Comparison of ENCODE assay signal across 11 cellular contexts in the genomic region with DNA sequence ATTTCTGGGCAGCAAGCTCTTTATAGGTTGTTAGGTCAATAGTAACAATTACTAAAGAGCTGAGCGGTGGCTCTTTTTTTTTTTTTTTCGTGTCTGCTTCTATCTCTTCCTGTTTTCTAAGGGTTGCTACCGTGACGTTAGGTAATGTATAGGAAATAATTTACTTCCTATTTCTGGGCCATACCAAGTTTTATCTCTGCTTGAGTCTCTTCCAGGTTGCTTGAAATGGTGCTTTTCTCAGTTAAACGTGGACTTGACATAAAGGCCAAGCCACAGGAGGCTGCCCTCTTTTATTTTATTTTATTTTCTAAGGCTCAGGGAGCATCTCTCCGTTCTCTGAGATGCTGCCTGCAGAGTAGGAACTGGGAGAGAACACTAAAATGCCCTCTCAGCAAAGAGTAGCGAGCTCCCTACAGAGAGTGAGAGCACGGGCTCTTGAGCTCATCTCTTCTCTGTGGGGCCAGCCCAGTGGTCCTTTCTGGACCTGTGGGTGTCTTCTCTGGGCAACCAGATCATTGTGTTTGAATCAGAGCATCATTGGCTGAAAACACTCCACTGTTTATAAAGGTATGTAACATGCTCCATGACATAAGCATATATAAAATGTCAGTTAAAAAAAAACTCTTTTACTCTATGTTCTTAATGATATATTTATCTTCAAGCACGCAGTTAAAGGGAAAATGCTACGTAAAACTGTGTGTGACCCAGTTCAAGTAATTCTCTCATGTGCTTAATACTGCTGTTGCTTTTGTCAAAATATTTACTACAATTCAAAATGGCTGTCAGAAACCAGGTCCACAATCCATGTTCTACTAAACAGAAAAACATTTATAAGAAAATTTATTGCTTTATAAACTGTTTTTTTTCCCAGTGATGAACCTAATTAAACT. TPM values are rescaled to one million over a fixed set of nuclear protein-coding genes. Genes with fewer than 3 reads are reported as not detected.
DNase-seq lines count a peak whose midpoint lies in the region; ATAC-seq and TF ChIP-seq lines count a peak whose summit lies in the region.
"Had no signal": no experiment of that assay in that cellular context is flagged by ENCODE, and none has a peak within 500 bp of the region (broad histone marks: within the 10 kb centered on the region; RNA-seq: fewer than 3 reads in every experiment).

A gene (plus strand): TSS at position 181 of the 890 bp plus-strand sequence. CDS start 27,199 bp downstream, outside the sequence.

- H3K27me3 ChIP-seq in gastrocnemius medialis: peaks cover 0 to 3% (median 0%) of the 10 kb centered on the region in 3 donors

- in situ Hi-C loops in gastrocnemius medialis (cut with MboI; ENCODE audit: low sequenced_read_pairs in 4 of 4): no loop called here

- H3K4me3 ChIP-seq in gastrocnemius medialis: no peak within 1 kb of the TSS

- peaks cover 93% of the 10 kb centered on the region for H3K4me1 Mint-ChIP-seq in central memory CD8-positive, alpha-beta T cell

- peak within 1 kb of the TSS; percentile 99 for H3K4me3 Mint-ChIP-seq in central memory CD8-positive, alpha-beta T cell
- H3K4me3 Mint-ChIP-seq: dendritic cell treated with granulocyte-macrophage colony-stimulating factor and Interleukin-4, amounts not matched to agents 40 ng/mL and 50 ng/mL, for 4 days had no signal

- H3K9me3 ChIP-seq in gastrocnemius medialis: no peaks in the 10 kb centered on the region

- intact Hi-C loops in gastrocnemius medialis (cut with DNase I; ENCODE audit: low total_unique reads): no loop called here

- no peak for TF ChIP-seq POLR2A in gastrocnemius medialis (IDR thresholded peaks at IDR 0.05)

- H3K27me3 Mint-ChIP-seq in central memory CD8-positive, alpha-beta T cell: no peaks in the 10 kb centered on the region

- TF ChIP-seq CTCF in gastrocnemius medialis (IDR thresholded peaks at IDR 0.05 in 4 of 5, conservative IDR thresholded peaks at IDR 0.05 in 1 of 5): no peak

- peaks cover 61% of the 10 kb centered on the region for H3K36me3 Mint-ChIP-seq in central memory CD8-positive, alpha-beta T cell (ENCODE audit: insufficient read depth)

- no peak within 1 kb of the TSS for H3K27ac ChIP-seq in gastrocnemius medialis

- DNase-seq in activated naive CD4-positive, alpha-beta T cell treated with Interleukin-2 at 50 U/mL for 16 hours: peak; percentile 37
- DNase-seq in activated naive CD4-positive, alpha-beta T cell treated with anti-CD3 and anti-CD28 coated beads, Interleukin-2, amount 50 U/mL, for 16 hours: no peak
- peak; percentile 87 for DNase-seq in NAMALWA (ENCODE audit: low spot score)
- no peak for DNase-seq in central memory CD8-positive, alpha-beta T cell (ENCODE audit: low spot score in 2 of 2)
- no peak for DNase-seq in gastrocnemius medialis
- no peak for DNase-seq in RKO (ENCODE audit: low spot score)
- DNase-seq: activated CD4-positive, alpha-beta T cell treated with anti-CD3 and anti-CD28 coated beads for 4 hours; NCI-H524 treated with DMSO at 0.1 percent for 48 hours had no signal

- H3K27ac Mint-ChIP-seq in central memory CD8-positive, alpha-beta T cell (ENCODE audit: low read depth): peak within 1 kb of the TSS; percentile 100
- H3K27ac Mint-ChIP-seq: dendritic cell treated with granulocyte-macrophage colony-stimulating factor and Interleukin-4, amounts not matched to agents 40 ng/mL and 50 ng/mL, for 4 days had no signal

- no peaks in the 10 kb centered on the region for H3K9me3 Mint-ChIP-seq in central memory CD8-positive, alpha-beta T cell
- H3K9me3 Mint-ChIP-seq: dendritic cell treated with granulocyte-macrophage colony-stimulating factor and Interleukin-4, amounts not matched to agents 40 ng/mL and 50 ng/mL, for 4 days had no signal

- ATAC-seq in central memory CD8-positive, alpha-beta T cell (replicated peaks; ENCODE audit: extremely low read depth, poor library complexity, severe bottlenecking): peak; percentile 25
- ATAC-seq in GM19463 (IDR thresholded peaks at IDR 0.05; ENCODE audit: unreplicated experiment) (no peak), gastrocnemius medialis (no peak), HG02763 (IDR thresholded peaks at IDR 0.05; ENCODE audit: unreplicated experiment) (no peak)

- no peaks in the 10 kb centered on the region for H3K36me3 ChIP-seq in gastrocnemius medialis

- H3K4me1 ChIP-seq in gastrocnemius medialis: no peaks in the 10 kb centered on the region

RNA-seq across cellular contexts. Expression of the gene that starts here (rescaled TPM):
- total RNA-seq in gastrocnemius medialis: under 1 TPM in 2 of 4 donors, not detected in 2; 0.05 to 0.07 TPM

Comparison
In these comparisons a context has a peak if more than half of its experiments do, and no peak if none do; other contexts are left out.
1. DNase-seq: peak in activated naive CD4-positive, alpha-beta T cell treated with Interleukin-2 at 50 U/mL for 16 hours (single experiment) and NAMALWA (single experiment); none in activated naive CD4-positive, alpha-beta T cell treated with anti-CD3 and anti-CD28 coated beads, Interleukin-2, amount 50 U/mL, for 16 hours (single experiment), central memory CD8-positive, alpha-beta T cell (0 of 2), gastrocnemius medialis (0 of 2) and RKO (single experiment).